In genomic region chr9:102507044-102507687, GRCh38 we compare ENCODE assay signal across 18 cellular contexts.
DNase-seq lines count a peak whose midpoint lies in the region; ATAC-seq and TF ChIP-seq lines count a peak whose summit lies in the region.
"Had no signal": no experiment of that assay in that cellular context is flagged by ENCODE, and none has a peak within 500 bp of the region (broad histone marks: within the 10 kb centered on the region; RNA-seq: fewer than 3 reads in every experiment).

No MANE protein-coding gene starts in this region.

- no peaks in the 10 kb centered on the region for H3K4me1 ChIP-seq in smooth muscle cell (ENCODE audit: low read depth)

- no peak overlapping the region for H2AFZ ChIP-seq in smooth muscle cell (ENCODE audit: low read depth)
- H2AFZ ChIP-seq: GM23338, PC-9 had no signal

- H3K27ac ChIP-seq in smooth muscle cell (ENCODE audit: low read depth): no peak overlapping the region
- H3K27ac ChIP-seq: PC-9 had no signal

- no peaks in the 10 kb centered on the region for H3K36me3 ChIP-seq in smooth muscle cell (ENCODE audit: low read depth)

- no peaks in the 10 kb centered on the region for H3K9me3 ChIP-seq in smooth muscle cell (replicated peaks; ENCODE audit: low read depth)

- H4K20me1 ChIP-seq in smooth muscle cell (ENCODE audit: low read depth): no peaks in the 10 kb centered on the region

- no peak overlapping the region for H3K4me2 ChIP-seq in smooth muscle cell
- H3K4me2 ChIP-seq: GM23338, PC-9 had no signal

- no peaks in the 10 kb centered on the region for H3F3A ChIP-seq in smooth muscle cell (ENCODE audit: low read depth)

- DNase-seq in GM12865 (ENCODE audit: low read depth): peak; percentile 50
- DNase-seq in OCI-M1 (lab: John Stamatoyannopoulos, UW): peak; percentile 14
- DNase-seq in activated CD8-positive, alpha-beta memory T cell treated with anti-CD3 and anti-CD28 coated beads for 24 hours: no peak
- DNase-seq in islet precursor cell: no peak
- DNase-seq in smooth muscle cell (lab: John Stamatoyannopoulos, UW; ENCODE audit: unreplicated experiment): no peak
- no peak for DNase-seq in stimulated activated naive CD4-positive, alpha-beta T cell treated with Interleukin-2 at 50 U/mL for 16 hours (lab: John Stamatoyannopoulos, UW)
- DNase-seq: CD4-positive, alpha-beta memory T cell; DMS79; NCI-H1417 treated with DMSO at 0.1 percent for 48 hours; NCI-H1930; NCI-H2171; NCI-H446 treated with DMSO at 0.1 percent for 48 hours; PC-9; SW 1271 had no signal

- peak; percentile 52 for ATAC-seq in GM19395 (IDR thresholded peaks at IDR 0.05; ENCODE audit: unreplicated experiment)
- ATAC-seq in HG03280 (IDR thresholded peaks at IDR 0.05; ENCODE audit: unreplicated experiment): peak; percentile 71
- ATAC-seq: GM23338, K562 had no signal

- WGBS in smooth muscle cell (ENCODE audit: low lambda C conversion rate): 75% methylated on average over 2 of the region's 2 CpGs

- no peak for TF ChIP-seq CTCF in GM12865 (IDR thresholded peaks at IDR 0.05; ENCODE audit: insufficient read depth, low read depth, low read length, missing control alignments)
- no peak for TF ChIP-seq CTCF in smooth muscle cell (IDR thresholded peaks at IDR 0.05; ENCODE audit: borderline replicate concordance, insufficient read depth, poor library complexity, severe bottlenecking)

- H3K4me3 ChIP-seq in GM12865 (ENCODE audit: low read depth, low read length) (no peak overlapping the region), smooth muscle cell (no peak overlapping the region)
- H3K4me3 ChIP-seq: GM23338, K562, PC-9 had no signal

- H3K27me3 ChIP-seq in smooth muscle cell (ENCODE audit: low read depth): no peaks in the 10 kb centered on the region

- no peak overlapping the region for H3K9ac ChIP-seq in smooth muscle cell (ENCODE audit: low read depth)

- H3K79me2 ChIP-seq in smooth muscle cell (ENCODE audit: low read depth): no peaks in the 10 kb centered on the region

Comparison
In these comparisons a context has a peak if more than half of its experiments do, and no peak if none do; other contexts are left out.
1. DNase-seq: peak in GM12865 (single experiment) and OCI-M1 (single experiment); none in activated CD8-positive, alpha-beta memory T cell treated with anti-CD3 and anti-CD28 coated beads for 24 hours (single experiment), islet precursor cell (single experiment), smooth muscle cell (single experiment) and stimulated activated naive CD4-positive, alpha-beta T cell treated with Interleukin-2 at 50 U/mL for 16 hours (single experiment).